22 cellular contexts compared by ENCODE assay signal in genomic region chr10:13617146-13617545, GRCh38.
"Had no signal": no experiment of that assay in that cellular context is flagged by ENCODE, and none has a peak within 500 bp of the region (broad histone marks: within the 10 kb centered on the region; RNA-seq: fewer than 3 reads in every experiment).

No MANE protein-coding gene starts in this region.

- H3K4me3 Mint-ChIP-seq: activated naive CD4-positive, alpha-beta T cell treated with anti-CD3 and anti-CD28 coated beads for 36 hours; activated naive CD8-positive, alpha-beta T cell treated with anti-CD3 and anti-CD28 coated beads, Interleukin-2, amount 50 U/mL, for 24 hours; neural crest cell had no signal

- H3K4me1 ChIP-seq: ascending aorta, parathyroid adenoma had no signal

- H3K4me3 ChIP-seq: ascending aorta, cardiac muscle cell, dorsolateral prefrontal cortex, heart left ventricle, lung, stomach, thoracic aorta had no signal

- ATAC-seq: activated naive CD8-positive, alpha-beta T cell treated with anti-CD3 and anti-CD28 coated beads, Interleukin-2, amount 50 U/mL, for 24 hours; heart left ventricle; left cardiac atrium had no signal

- H3K27ac Mint-ChIP-seq: activated naive CD4-positive, alpha-beta T cell treated with anti-CD3 and anti-CD28 coated beads for 36 hours; activated naive CD8-positive, alpha-beta T cell treated with anti-CD3 and anti-CD28 coated beads, Interleukin-2, amount 50 U/mL, for 24 hours; activated T-helper 2 cell treated with anti-CD3 and anti-CD28 coated beads, Interferon-gamma antibody, Interleukin-2, Interleukin-4, amounts not matched to agents 10 μg/mL and 5 μg/mL and 100 μg/mL, durations not matched to agents 14 hours and 24 hours and 36 hours had no signal

- H3K27ac ChIP-seq: ascending aorta, cardiac muscle cell, dorsolateral prefrontal cortex, heart left ventricle, parathyroid adenoma, stomach, thoracic aorta had no signal

- FAIRE-seq: endometrium had no signal

- H3K9ac ChIP-seq: parathyroid adenoma had no signal

- H2AFZ ChIP-seq: parathyroid adenoma had no signal

- H3K9me3 ChIP-seq: ascending aorta, heart left ventricle, stomach, thoracic aorta had no signal

- H3K27me3 ChIP-seq: ascending aorta, cardiac muscle cell, dorsolateral prefrontal cortex, heart left ventricle, stomach had no signal

- DNase-seq: activated CD4-positive, alpha-beta T cell treated with anti-CD3 and anti-CD28 coated beads for 1 hour; activated CD4-positive, alpha-beta T cell treated with anti-CD3 and anti-CD28 coated beads, Interleukin-2, amount 50 U/mL, for 4 hours; activated naive CD4-positive, alpha-beta T cell treated with anti-CD3 and anti-CD28 coated beads for 36 hours; activated naive CD8-positive, alpha-beta T cell treated with anti-CD3 and anti-CD28 coated beads, Interleukin-2, amount 50 U/mL, for 24 hours; activated T-cell treated with anti-CD3 and anti-CD28 coated beads for 4 hours; dorsolateral prefrontal cortex; foreskin melanocyte; heart left ventricle; left cardiac atrium; midbrain; stimulated activated CD4-positive, alpha-beta T cell treated with anti-CD3 and anti-CD28 coated beads, Interleukin-12 subunit alpha, Interleukin-12 subunit beta, amount 100 ng/mL, for 4 hours; stimulated activated CD4-positive, alpha-beta T cell treated with anti-CD3 and anti-CD28 coated beads, Interleukin-2, amount 100 ng/mL, for 24 hours; stomach; T-helper 1 cell had no signal

- H3K9me3 Mint-ChIP-seq: activated naive CD4-positive, alpha-beta T cell treated with anti-CD3 and anti-CD28 coated beads for 36 hours; activated naive CD8-positive, alpha-beta T cell treated with anti-CD3 and anti-CD28 coated beads, Interleukin-2, amount 50 U/mL, for 24 hours; activated T-helper 2 cell treated with anti-CD3 and anti-CD28 coated beads, Interferon-gamma antibody, Interleukin-2, Interleukin-4, amounts not matched to agents 10 μg/mL and 5 μg/mL and 100 μg/mL, durations not matched to agents 14 hours and 24 hours and 36 hours; neural crest cell had no signal

- H3K27me3 Mint-ChIP-seq: activated naive CD8-positive, alpha-beta T cell treated with anti-CD3 and anti-CD28 coated beads, Interleukin-2, amount 50 U/mL, for 24 hours had no signal

- H3K4me1 Mint-ChIP-seq: activated naive CD8-positive, alpha-beta T cell treated with anti-CD3 and anti-CD28 coated beads, Interleukin-2, amount 50 U/mL, for 24 hours had no signal
